In genomic region chr1:234730542-234731370, GRCh38 we compare ENCODE assay signal across 8 cellular contexts.
DNase-seq lines count a peak whose midpoint lies in the region; ATAC-seq and TF ChIP-seq lines count a peak whose summit lies in the region.

No MANE protein-coding gene starts in this region.

- H3K36me3 Mint-ChIP-seq in naive thymus-derived CD8-positive, alpha-beta T cell = no peaks in the 10 kb centered on the region
- H3K36me3 Mint-ChIP-seq in glutamatergic neuron (ENCODE audit: unreplicated experiment) = peaks cover 8% of the 10 kb centered on the region

- no peaks in the 10 kb centered on the region for H3K9me3 Mint-ChIP-seq in naive thymus-derived CD8-positive, alpha-beta T cell
- H3K9me3 Mint-ChIP-seq in glutamatergic neuron (ENCODE audit: unreplicated experiment) = peaks cover 10% of the 10 kb centered on the region

- TF ChIP-seq CTCF in glutamatergic neuron (IDR thresholded peaks at IDR 0.05; ENCODE audit: partially characterized antibody, unreplicated experiment) = no peak

- no peaks in the 10 kb centered on the region for H3K27me3 Mint-ChIP-seq in naive thymus-derived CD8-positive, alpha-beta T cell
- peaks cover 12% of the 10 kb centered on the region for H3K27me3 Mint-ChIP-seq in glutamatergic neuron (ENCODE audit: unreplicated experiment)

- DNase-seq in activated CD4-positive, alpha-beta T cell treated with anti-CD3 and anti-CD28 coated beads for 48 hours = peak; percentile 54
- peak in 7 of 10 donors; percentile 28 to 80 (median 54) for DNase-seq in naive thymus-derived CD8-positive, alpha-beta T cell
- DNase-seq in glutamatergic neuron = no peak
- DNase-seq in RKO (ENCODE audit: low spot score) = no peak

- peak overlapping the region; percentile 84 to 95 (median 90) for H3K27ac Mint-ChIP-seq in naive thymus-derived CD8-positive, alpha-beta T cell
- H3K27ac Mint-ChIP-seq in glutamatergic neuron (ENCODE audit: unreplicated experiment) = no peak overlapping the region

- ATAC-seq in GM18499 (IDR thresholded peaks at IDR 0.05; ENCODE audit: insufficient read depth, unreplicated experiment) (peak; percentile 24), HG02763 (IDR thresholded peaks at IDR 0.05; ENCODE audit: unreplicated experiment) (peak; percentile 60), HG03196 (IDR thresholded peaks at IDR 0.05; ENCODE audit: unreplicated experiment) (no peak), HG02970 (IDR thresholded peaks at IDR 0.05; ENCODE audit: low FRiP score, unreplicated experiment) (no peak)
- peak; percentile 76 to 85 for ATAC-seq in naive thymus-derived CD8-positive, alpha-beta T cell

- H3K4me1 Mint-ChIP-seq in naive thymus-derived CD8-positive, alpha-beta T cell = peaks cover 31 to 66% (median 57%) of the 10 kb centered on the region in 4 donors
- H3K4me1 Mint-ChIP-seq in glutamatergic neuron (ENCODE audit: low read depth, unreplicated experiment) = peaks cover 32% of the 10 kb centered on the region

- peak overlapping the region in 9 of 10 donors; percentile 41 to 75 (median 65) for H3K4me3 Mint-ChIP-seq in naive thymus-derived CD8-positive, alpha-beta T cell
- H3K4me3 Mint-ChIP-seq in glutamatergic neuron (ENCODE audit: unreplicated experiment) = no peak overlapping the region

- POLR2A ChIA-PET in naive thymus-derived CD8-positive, alpha-beta T cell (lab: Charles Lee) = interaction anchor here (0.9 to 2.2 kb wide), 2 partner anchors 29 to 119 kb away, joined by 3 to 8 read pairs; no protein-coding TSS in a partner anchor

Comparison
In these comparisons a context has a peak if more than half of its experiments do, and no peak if none do; other contexts are left out.
1. ATAC-seq: peak in GM18499 (single experiment), HG02763 (single experiment) and naive thymus-derived CD8-positive, alpha-beta T cell (2 of 2); none in HG03196 (single experiment) and HG02970 (single experiment).
2. DNase-seq: peak in activated CD4-positive, alpha-beta T cell treated with anti-CD3 and anti-CD28 coated beads for 48 hours (single experiment) and naive thymus-derived CD8-positive, alpha-beta T cell (7 of 10); none in glutamatergic neuron (single experiment) and RKO (single experiment).